15 cellular contexts compared by ENCODE assay signal in the genomic region with DNA sequence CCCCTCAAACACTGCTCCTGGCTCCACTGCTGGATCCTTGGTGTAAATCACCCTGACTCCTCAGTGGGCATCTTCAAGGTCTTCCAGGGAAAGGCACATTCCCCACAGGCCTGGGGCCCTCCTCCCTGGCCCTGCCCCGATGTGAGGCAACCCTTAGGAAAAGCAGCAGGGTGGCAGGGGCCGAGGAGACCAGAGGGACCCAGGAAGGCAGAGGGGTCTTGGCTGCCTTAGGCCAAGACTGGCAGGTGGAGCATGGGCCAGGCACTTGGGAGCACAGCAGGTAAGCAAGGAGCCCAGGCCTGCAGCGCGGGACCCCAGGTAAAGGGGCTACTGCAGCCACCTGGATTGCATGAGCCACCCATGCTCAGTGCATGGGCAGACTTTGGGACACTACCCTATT.
A peak's percentile ranks its signal among the peaks of the same experiment; 100 is the strongest.
DNase-seq lines count a peak whose midpoint lies in the region; TF ChIP-seq lines count a peak whose summit lies in the region.
"Had no signal": no experiment of that assay in that cellular context is flagged by ENCODE, and none has a peak within 500 bp of the region (broad histone marks: within the 10 kb centered on the region; RNA-seq: fewer than 3 reads in every experiment).

No MANE protein-coding gene starts in this region.

- WGBS in transverse colon (ENCODE audit: low coverage in 1 of 2), 2 donors: 83% methylated on average over 3 of the region's 4 CpGs; no CpG with 5 or more reads in 1 of the 2 donors

- TF ChIP-seq EP300 in transverse colon (IDR thresholded peaks at IDR 0.05; ENCODE audit: low read depth): no peak

- H3K27me3 Mint-ChIP-seq in neural progenitor cell (ENCODE audit: insufficient read depth, low read depth) (peaks cover 3% of the 10 kb centered on the region), type B pancreatic cell (peaks cover 9% of the 10 kb centered on the region)
- H3K27me3 Mint-ChIP-seq: CD4-positive, alpha-beta T cell had no signal

- TF ChIP-seq CTCF in neural progenitor cell (IDR thresholded peaks at IDR 0.05) (no peak), type B pancreatic cell (conservative IDR thresholded peaks at IDR 0.05) (no peak), BE2C (IDR thresholded peaks at IDR 0.05; ENCODE audit: low read depth, low read length) (no peak), transverse colon (IDR thresholded peaks at IDR 0.05) (no peak)

- H3K27ac Mint-ChIP-seq in neural progenitor cell (peak overlapping the region; percentile 46), type B pancreatic cell (no peak overlapping the region)
- H3K27ac Mint-ChIP-seq: CD4-positive, alpha-beta T cell had no signal

- no peak overlapping the region for H3K4me3 Mint-ChIP-seq in neural progenitor cell
- no peak overlapping the region for H3K4me3 Mint-ChIP-seq in type B pancreatic cell
- H3K4me3 Mint-ChIP-seq: CD4-positive, alpha-beta T cell had no signal

- in situ Hi-C loops in transverse colon (cut with MboI; ENCODE audit: low pct_ligation_motif_present in 1 of 4, low pct_unique_long_range_greater_than_20kb in 1 of 4, low sequenced_read_pairs in 3 of 4): no loop called here

- no peaks in the 10 kb centered on the region for H4K20me1 ChIP-seq in neural progenitor cell (ENCODE audit: low read depth)
- H4K20me1 ChIP-seq: BLaER1 treated with 17β-estradiol and CSF1 and Interleukin-3, amounts not matched to agents 10 nM and 100 nM had no signal

- no peak for TF ChIP-seq POLR2A in transverse colon (IDR thresholded peaks at IDR 0.05)

- H2AFZ ChIP-seq in neural progenitor cell (replicated peaks): no peak overlapping the region

- H3K27me3 ChIP-seq in neural progenitor cell (no peaks in the 10 kb centered on the region), BE2C (no peaks in the 10 kb centered on the region), transverse colon (no peaks in the 10 kb centered on the region)
- H3K27me3 ChIP-seq: BLaER1 treated with 17β-estradiol and CSF1 and Interleukin-3, amounts not matched to agents 10 nM and 100 nM had no signal

- H3K4me3 ChIP-seq in neural progenitor cell: no peak overlapping the region
- no peak overlapping the region for H3K4me3 ChIP-seq in BE2C (ENCODE audit: low read depth, low read length)
- H3K4me3 ChIP-seq in transverse colon: no peak overlapping the region
- H3K4me3 ChIP-seq: BLaER1 treated with 17β-estradiol and CSF1 and Interleukin-3, amounts not matched to agents 10 nM and 100 nM; HAP-1 had no signal

- no peaks in the 10 kb centered on the region for H3K79me2 ChIP-seq in neural progenitor cell (ENCODE audit: low read depth)

- no peak overlapping the region for H3K27ac ChIP-seq in neural progenitor cell
- H3K27ac ChIP-seq in transverse colon: no peak overlapping the region
- H3K27ac ChIP-seq: BLaER1 treated with 17β-estradiol and CSF1 and Interleukin-3, amounts not matched to agents 10 nM and 100 nM had no signal

- H3K4me1 Mint-ChIP-seq in neural progenitor cell: no peaks in the 10 kb centered on the region
- H3K4me1 Mint-ChIP-seq in type B pancreatic cell (ENCODE audit: unreplicated experiment): no peaks in the 10 kb centered on the region

- H3K9ac ChIP-seq in neural progenitor cell: no peak overlapping the region
- H3K9ac ChIP-seq: BLaER1 treated with 17β-estradiol and CSF1 and Interleukin-3, amounts not matched to agents 10 nM and 100 nM had no signal

- no peak overlapping the region for H3K4me2 ChIP-seq in neural progenitor cell
- H3K4me2 ChIP-seq: BLaER1 treated with 17β-estradiol and CSF1 and Interleukin-3, amounts not matched to agents 10 nM and 100 nM had no signal

- H3K9me3 ChIP-seq in neural progenitor cell (ENCODE audit: low read depth) (no peaks in the 10 kb centered on the region), BE2C (no peaks in the 10 kb centered on the region), transverse colon (no peaks in the 10 kb centered on the region)
- H3K9me3 ChIP-seq: HAP-1 had no signal

- peaks cover 2% of the 10 kb centered on the region for H3K9me3 Mint-ChIP-seq in neural progenitor cell
- peaks cover 6% of the 10 kb centered on the region for H3K9me3 Mint-ChIP-seq in type B pancreatic cell

- intact Hi-C loops in transverse colon (cut with DNase I; ENCODE audit: low total_unique reads): no loop called here

- H3K36me3 Mint-ChIP-seq in neural progenitor cell (no peaks in the 10 kb centered on the region), type B pancreatic cell (no peaks in the 10 kb centered on the region)

- DNase-seq in activated CD8-positive, alpha-beta memory T cell treated with anti-CD3 and anti-CD28 coated beads for 24 hours: peak; percentile 47
- DNase-seq in activated CD8-positive, alpha-beta memory T cell treated with anti-CD3 and anti-CD28 coated beads, Interleukin-2, amount 50 U/mL, for 4 hours: no peak
- DNase-seq in ecto neural progenitor cell (ENCODE audit: low spot score) (peak; percentile 29), neural progenitor cell (ENCODE audit: low spot score) (no peak), type B pancreatic cell (ENCODE audit: extremely low spot score, unreplicated experiment) (peak; percentile 54), BE2C (no peak), NOMO-1 treated with dmso at 0.1 percent for 144 hours (lab: John Stamatoyannopoulos, UW; ENCODE audit: unreplicated experiment) (no peak), transverse colon (no peak)
- DNase-seq: 8988T; AML-193; Calu3; CD4-positive, alpha-beta T cell; DMS 273 treated with DMSO at 0.1 percent for 48 hours had no signal

- no peaks in the 10 kb centered on the region for H3F3A ChIP-seq in neural progenitor cell (ENCODE audit: low read depth)

- H3K36me3 ChIP-seq in neural progenitor cell: no peaks in the 10 kb centered on the region
- H3K36me3 ChIP-seq in BE2C: no peaks in the 10 kb centered on the region
- H3K36me3 ChIP-seq in transverse colon: no peaks in the 10 kb centered on the region
- H3K36me3 ChIP-seq: BLaER1 treated with 17β-estradiol and CSF1 and Interleukin-3, amounts not matched to agents 10 nM and 100 nM; HAP-1 had no signal

- H3K4me1 ChIP-seq in neural progenitor cell (no peaks in the 10 kb centered on the region), BE2C (no peaks in the 10 kb centered on the region), transverse colon (no peaks in the 10 kb centered on the region)
- H3K4me1 ChIP-seq: HAP-1 had no signal

Comparison
In these comparisons a context has a peak if more than half of its experiments do, and no peak if none do; other contexts are left out.
1. DNase-seq: peak in activated CD8-positive, alpha-beta memory T cell treated with anti-CD3 and anti-CD28 coated beads for 24 hours (single experiment), ecto neural progenitor cell (single experiment) and type B pancreatic cell (single experiment); none in activated CD8-positive, alpha-beta memory T cell treated with anti-CD3 and anti-CD28 coated beads, Interleukin-2, amount 50 U/mL, for 4 hours (single experiment), neural progenitor cell (single experiment), BE2C (single experiment), NOMO-1 treated with dmso at 0.1 percent for 144 hours (single experiment) and transverse colon (single experiment).